In genomic region chr7:32777041-32777666, GRCh38 we compare ENCODE assay signal across 8 cellular contexts.
DNase-seq lines count a peak whose midpoint lies in the region; FAIRE-seq and TF ChIP-seq lines count a peak whose summit lies in the region.
"Not testable (repeated sequence)": the region's sequence is repeated elsewhere in the genome, so short reads cannot be mapped to it uniquely, and the experiment has no call there.

No MANE protein-coding gene starts in this region.

- peak; percentile 26 for FAIRE-seq in HTR-8/SVneo (lab: Jason Lieb, UNC)

- DNase-seq in AG09309 (ENCODE audit: low read depth) (peak; percentile 8), GM04504 (ENCODE audit: low read depth) (peak; percentile 42), HTR-8/SVneo (ENCODE audit: insufficient read length, low spot score) (peak; percentile 13), RKO (ENCODE audit: low spot score) (peak; percentile 9), amniotic stem cell (lab: John Stamatoyannopoulos, UW) (peak; percentile 10), fibroblast of gingiva (ENCODE audit: low read depth) (peak; percentile 76), myocyte (ENCODE audit: low read depth) (peak; percentile 94), stromal cell of bone marrow (ENCODE audit: low read depth) (peak; percentile 39)

- not testable (repeated sequence) for H3K4me3 ChIP-seq in AG09309 (ENCODE audit: control insufficient read depth, low read depth, low read length)

- not testable (repeated sequence) for TF ChIP-seq CTCF in AG09309 (IDR thresholded peaks at IDR 0.05; ENCODE audit: control insufficient read depth, insufficient read depth, low read depth, low read length, missing control alignments)

Comparison
In these comparisons a context has a peak if more than half of its experiments do, and no peak if none do; other contexts are left out.
1. DNase-seq: peak in every context shown above with its lines; median percentile 94 in myocyte; 76 in fibroblast of gingiva; 42 in GM04504; 39 in stromal cell of bone marrow; 13 in HTR-8/SVneo; 10 in amniotic stem cell; 9 in RKO; 8 in AG09309.